Comparison of ENCODE assay signal across 16 cellular contexts in genomic region chr10:117345143-117345542, GRCh38. TPM values are rescaled to one million over a fixed set of nuclear protein-coding genes. Genes with fewer than 3 reads are reported as not detected.
A peak's percentile ranks its signal among the peaks of the same experiment; 100 is the strongest.
DNase-seq lines count a peak whose midpoint lies in the region; ATAC-seq and TF ChIP-seq lines count a peak whose summit lies in the region.
"Had no signal": no experiment of that assay in that cellular context is flagged by ENCODE, and none has a peak within 500 bp of the region (broad histone marks: within the 10 kb centered on the region; RNA-seq: fewer than 3 reads in every experiment).

No MANE protein-coding gene starts in this region.

- H3K9me2 ChIP-seq in GM23338 (ENCODE audit: insufficient read depth) = 0 out of 2 replicates have a peak, but pooled peaks cover 4% of the 10 kb centered on the region
- no peaks in the 10 kb centered on the region for H3K9me2 ChIP-seq in Loucy (replicated peaks; ENCODE audit: low read depth, low read length)

- H3K79me2 ChIP-seq in GM23338 (replicated peaks; ENCODE audit: insufficient read depth) (peaks cover 78% of the 10 kb centered on the region), Loucy (ENCODE audit: insufficient read depth, low read length) (peaks cover 100% of the 10 kb centered on the region)

- H3K9ac ChIP-seq in Loucy (ENCODE audit: low read depth, low read length, poor library complexity, severe bottlenecking) = no peak overlapping the region

- no peak overlapping the region; the same call in 2 of the 3 replicates for H3K4me3 Mint-ChIP-seq in GM23338
- H3K4me3 Mint-ChIP-seq in dendritic cell treated with granulocyte-macrophage colony-stimulating factor and Interleukin-4, amounts not matched to agents 40 ng/mL and 50 ng/mL, for 4 days = no peak overlapping the region
- H3K4me3 Mint-ChIP-seq in activated T-cell treated with anti-CD3 and anti-CD28 coated beads, Interleukin-2, amount 50 U/mL, for 4 hours = no peak overlapping the region

- H2AFZ ChIP-seq in GM23338 (no peak overlapping the region), Loucy (ENCODE audit: low read length) (no peak overlapping the region)

- H3F3A ChIP-seq in GM23338 (replicated peaks; ENCODE audit: low read depth) = peaks cover 15% of the 10 kb centered on the region; the same call in 1 of the 2 replicates
- no peaks in the 10 kb centered on the region for H3F3A ChIP-seq in Loucy (ENCODE audit: low read depth)

- H3K36me3 Mint-ChIP-seq in GM23338 (ENCODE audit: low read depth) = no peaks in the 10 kb centered on the region
- peaks cover 18% of the 10 kb centered on the region for H3K36me3 Mint-ChIP-seq in dendritic cell treated with granulocyte-macrophage colony-stimulating factor and Interleukin-4, amounts not matched to agents 40 ng/mL and 50 ng/mL, for 4 days (ENCODE audit: low read depth)
- peaks cover 7% of the 10 kb centered on the region for H3K36me3 Mint-ChIP-seq in activated T-cell treated with anti-CD3 and anti-CD28 coated beads, Interleukin-2, amount 50 U/mL, for 4 hours (ENCODE audit: insufficient read depth)

- H3K27me3 Mint-ChIP-seq in GM23338 (ENCODE audit: insufficient read depth, low read depth, poor library complexity) = peaks cover 4% of the 10 kb centered on the region
- H3K27me3 Mint-ChIP-seq in dendritic cell treated with granulocyte-macrophage colony-stimulating factor and Interleukin-4, amounts not matched to agents 40 ng/mL and 50 ng/mL, for 4 days = no peaks in the 10 kb centered on the region
- no peaks in the 10 kb centered on the region for H3K27me3 Mint-ChIP-seq in activated T-cell treated with anti-CD3 and anti-CD28 coated beads, Interleukin-2, amount 50 U/mL, for 4 hours (ENCODE audit: low read depth)

- peaks cover 81% of the 10 kb centered on the region for H3K4me1 Mint-ChIP-seq in GM23338
- H3K4me1 Mint-ChIP-seq in dendritic cell treated with granulocyte-macrophage colony-stimulating factor and Interleukin-4, amounts not matched to agents 40 ng/mL and 50 ng/mL, for 4 days (ENCODE audit: low read depth) = peaks cover 52% of the 10 kb centered on the region
- H3K4me1 Mint-ChIP-seq in activated T-cell treated with anti-CD3 and anti-CD28 coated beads, Interleukin-2, amount 50 U/mL, for 4 hours (ENCODE audit: low read depth) = peaks cover 52% of the 10 kb centered on the region

- H3K27me3 ChIP-seq in GM23338 (ENCODE audit: insufficient read depth) (no peaks in the 10 kb centered on the region), Loucy (ENCODE audit: insufficient read depth, low read length, poor library complexity, severe bottlenecking) (no peaks in the 10 kb centered on the region)
- H3K27me3 ChIP-seq: Peyer's patch had no signal

- H4K20me1 ChIP-seq in GM23338 (replicated peaks; ENCODE audit: insufficient read depth) (no peaks in the 10 kb centered on the region), Loucy (ENCODE audit: insufficient read depth, low read length, poor library complexity, severe bottlenecking) (peaks cover 99% of the 10 kb centered on the region)

- H3K9me3 ChIP-seq in Loucy (ENCODE audit: insufficient read depth, low read depth, low read length) = no peaks in the 10 kb centered on the region
- H3K9me3 ChIP-seq in mucosa of descending colon = no peaks in the 10 kb centered on the region
- H3K9me3 ChIP-seq: HAP-1, Peyer's patch had no signal

- intact Hi-C loops in dendritic cell treated with granulocyte-macrophage colony-stimulating factor and Interleukin-4, amounts not matched to agents 40 ng/mL and 50 ng/mL, for 4 days (cut with micrococcal nuclease) = no loop called here
- intact Hi-C loops in mucosa of descending colon (cut with DNase I, micrococcal nuclease) = no loop called here

- H3K4me2 ChIP-seq in GM23338 = peak overlapping the region; percentile 65
- peak overlapping the region; percentile 39 for H3K4me2 ChIP-seq in Loucy (ENCODE audit: low read depth, low read length, poor library complexity, severe bottlenecking)

- peak overlapping the region; percentile 99 for H3K27ac Mint-ChIP-seq in GM23338
- H3K27ac Mint-ChIP-seq in dendritic cell treated with granulocyte-macrophage colony-stimulating factor and Interleukin-4, amounts not matched to agents 40 ng/mL and 50 ng/mL, for 4 days = peak overlapping the region; percentile 43
- H3K27ac Mint-ChIP-seq: activated naive CD4-positive, alpha-beta T cell treated with anti-CD3 and anti-CD28 coated beads, Interleukin-2, amount 50 U/mL, for 72 hours had no signal

- H3K4me1 ChIP-seq in GM23338 (ENCODE audit: insufficient read depth) = peaks cover 74% of the 10 kb centered on the region
- H3K4me1 ChIP-seq in Loucy (ENCODE audit: insufficient read depth, low read length, poor library complexity, severe bottlenecking) = peaks cover 71% of the 10 kb centered on the region
- H3K4me1 ChIP-seq in mucosa of descending colon (ENCODE audit: low read depth) = peaks cover 51% of the 10 kb centered on the region

- H3K4me3 ChIP-seq in GM23338 (peak overlapping the region; percentile 31; the same call in 1 of the 2 replicates), Loucy (ENCODE audit: low read length, poor library complexity, severe bottlenecking) (no peak overlapping the region), mucosa of descending colon (no peak overlapping the region)
- H3K4me3 ChIP-seq: HAP-1, lung, Peyer's patch had no signal

- H3K9me3 Mint-ChIP-seq in GM23338 = no peaks in the 10 kb centered on the region
- H3K9me3 Mint-ChIP-seq in dendritic cell treated with granulocyte-macrophage colony-stimulating factor and Interleukin-4, amounts not matched to agents 40 ng/mL and 50 ng/mL, for 4 days = no peaks in the 10 kb centered on the region
- no peaks in the 10 kb centered on the region for H3K9me3 Mint-ChIP-seq in activated T-cell treated with anti-CD3 and anti-CD28 coated beads, Interleukin-2, amount 50 U/mL, for 4 hours
- H3K9me3 Mint-ChIP-seq: activated naive CD4-positive, alpha-beta T cell treated with anti-CD3 and anti-CD28 coated beads, Interleukin-2, amount 50 U/mL, for 72 hours had no signal

- TF ChIP-seq CTCF in GM23338 (conservative IDR thresholded peaks at IDR 0.05; ENCODE audit: low read depth in 2 of 2) (no peak; a peak in 1 of 4 replicates), Loucy (conservative IDR thresholded peaks at IDR 0.05; ENCODE audit: low read length) (no peak), mucosa of descending colon (IDR thresholded peaks at IDR 0.05) (no peak), GM20000 (IDR thresholded peaks at IDR 0.05; ENCODE audit: extremely low read depth, missing control alignments) (no peak)

- H3K27ac ChIP-seq in GM23338 (ENCODE audit: low read depth) = peak overlapping the region; percentile 94
- H3K27ac ChIP-seq: HL-60, Peyer's patch had no signal

- H3K36me3 ChIP-seq in GM23338 (ENCODE audit: insufficient read depth) = no peaks in the 10 kb centered on the region
- H3K36me3 ChIP-seq in Loucy (ENCODE audit: insufficient read depth, low read length) = peaks cover 82% of the 10 kb centered on the region
- no peaks in the 10 kb centered on the region for H3K36me3 ChIP-seq in mucosa of descending colon (ENCODE audit: low read depth)
- H3K36me3 ChIP-seq: HAP-1, Peyer's patch had no signal

- ATAC-seq in GM23338 = peak; percentile 19
- ATAC-seq in mucosa of descending colon = peak; percentile 62
- no peak for ATAC-seq in activated T-cell treated with anti-CD3 and anti-CD28 coated beads, Interleukin-2, amount 50 U/mL, for 4 hours
- ATAC-seq: activated CD4-positive, CD25-positive, alpha-beta regulatory T cell treated with anti-CD3 and anti-CD28 coated beads, Interleukin-2, amount 50 U/mL, for 24 hours; activated naive CD4-positive, alpha-beta T cell treated with anti-CD3 and anti-CD28 coated beads, Interleukin-2, amount 50 U/mL, for 72 hours had no signal

- peak; percentile 66 for DNase-seq in GM23338 (ENCODE audit: low spot score)
- no peak for DNase-seq in mucosa of descending colon
- DNase-seq in GM20000 (ENCODE audit: low spot score) = no peak
- DNase-seq in activated T-cell treated with anti-CD3 and anti-CD28 coated beads, Interleukin-2, amount 50 U/mL, for 4 hours = no peak
- no peak for DNase-seq in NCI-H345 treated with DMSO at 0.1 percent for 48 hours (lab: John Stamatoyannopoulos, UW; ENCODE audit: unreplicated experiment)
- DNase-seq in hypothalamus (lab: John Stamatoyannopoulos, UW) = no peak
- DNase-seq: NCI-H510A; Peyer's patch; stimulated activated naive CD4-positive, alpha-beta T cell treated with Interleukin-2 at 50 U/mL for 16 hours had no signal

TF ChIP-seq in GM23338, 12 proteins besides CTCF, POLR2A, EP300 and RAD21 (continues in another document):
- TF ChIP-seq STAT1 (IDR thresholded peaks at IDR 0.05; ENCODE audit: unreplicated experiment) (no peak), ETS1 (IDR thresholded peaks at IDR 0.05) (no peak), ZNF331 (CRISPR knock-in tag; IDR thresholded peaks at IDR 0.05; ENCODE audit: low read depth) (no peak)

RNA-seq across cellular contexts. Expression of gene PDZD8, which starts 30.1 kb away (rescaled TPM):
- total RNA-seq in GM23338 (2014; rRNA removed; shearing (Covaris generic)) = 28.6 and 30.2 TPM in 2 replicates
- polyA plus RNA-seq in GM23338 (2016; fragmentation: Nextera tagmentation; extraction: Ambion mirVana) = 8.4 and 11.4 TPM in 2 replicates
- 10 to 100 TPM; 54.2 to 67.8 (median 57.6) TPM for total RNA-seq in mucosa of descending colon
- total RNA-seq in activated T-cell treated with anti-CD3 and anti-CD28 coated beads, Interleukin-2, amount 50 U/mL, for 4 hours = 10 to 100 TPM; 22.7 to 27.5 (median 25.4) TPM

Comparison
In these comparisons a context has a peak if more than half of its experiments do, and no peak if none do; other contexts are left out.
1. ATAC-seq: peak in GM23338 (single experiment) and mucosa of descending colon (single experiment); none in activated T-cell treated with anti-CD3 and anti-CD28 coated beads, Interleukin-2, amount 50 U/mL, for 4 hours (0 of 2).